In genomic region chr11:8068605-8069221, GRCh38 we compare ENCODE assay signal across 8 cellular contexts. TPM values are rescaled to one million over a fixed set of nuclear protein-coding genes. Genes with fewer than 3 reads are reported as not detected.
DNase-seq lines count a peak whose midpoint lies in the region; ATAC-seq and TF ChIP-seq lines count a peak whose summit lies in the region.

No MANE protein-coding gene starts in this region.

- H3K4ac ChIP-seq in mesendoderm (ENCODE audit: low read depth, low read length), result no peak overlapping the region

- H3K79me2 ChIP-seq in mesendoderm (ENCODE audit: control insufficient read depth, insufficient read depth, low read length), result no peaks in the 10 kb centered on the region

- DNase-seq in NCI-H1694 treated with DMSO at 0.1 percent for 48 hours (lab: John Stamatoyannopoulos, UW), result peak; percentile 25
- DNase-seq in NCI-H1694 (lab: John Stamatoyannopoulos, UW), result no peak
- DNase-seq in amniotic epithelial cell (ENCODE audit: low read depth), result peak; percentile 97
- DNase-seq in kidney glomerular epithelial cell (lab: John Stamatoyannopoulos, UW), result peak; percentile 93
- DNase-seq in transverse colon, result peak; percentile 20
- DNase-seq in mesendoderm, result no peak
- DNase-seq in stimulated activated naive CD4-positive, alpha-beta T cell treated with Interleukin-2 at 50 U/mL for 16 hours (lab: John Stamatoyannopoulos, UW), result no peak

- H3K4me2 ChIP-seq in mesendoderm (ENCODE audit: low read length), result no peak overlapping the region

- ATAC-seq in GM21526 (IDR thresholded peaks at IDR 0.05; ENCODE audit: low FRiP score, unreplicated experiment), result no peak

- no peak for TF ChIP-seq CTCF in transverse colon (IDR thresholded peaks at IDR 0.05)

- WGBS in transverse colon (ENCODE audit: low coverage in 1 of 2), 2 donors, result 43 to 45% methylated on average over 1 to 11 of the region's 15 CpGs
- WGBS in mesendoderm (ENCODE audit: extremely low coverage, insufficient coverage, low lambda C conversion rate), result no CpG with 5 or more reads among the region's 15 CpGs

- intact Hi-C loops in transverse colon (cut with DNase I; ENCODE audit: low total_unique reads), result no loop called here

- no peak overlapping the region for H2BK5ac ChIP-seq in mesendoderm (ENCODE audit: low read length)

- peaks cover 0 to 17% (median 7%) of the 10 kb centered on the region in 4 donors for H3K4me1 ChIP-seq in transverse colon
- H3K4me1 ChIP-seq in mesendoderm (ENCODE audit: control insufficient read depth, low read depth, low read length), result no peaks in the 10 kb centered on the region

- no peak overlapping the region for H4K8ac ChIP-seq in mesendoderm (ENCODE audit: low read depth, low read length)

- no peaks in the 10 kb centered on the region for H3K79me1 ChIP-seq in mesendoderm (ENCODE audit: low read length)

- no peak overlapping the region for H2AK5ac ChIP-seq in mesendoderm (ENCODE audit: low read length)

- no peaks in the 10 kb centered on the region for H3K9me3 ChIP-seq in transverse colon

- H2BK120ac ChIP-seq in mesendoderm (ENCODE audit: low read depth, low read length), result no peak overlapping the region

- H3K27me3 ChIP-seq in transverse colon (no peaks in the 10 kb centered on the region), mesendoderm (ENCODE audit: insufficient read depth, low read length, poor library complexity) (no peaks in the 10 kb centered on the region)

- H3K9ac ChIP-seq in mesendoderm (ENCODE audit: low read length), result no peak overlapping the region

- H3K56ac ChIP-seq in mesendoderm (ENCODE audit: low read length), result no peak overlapping the region

- no peak overlapping the region for H3K23ac ChIP-seq in mesendoderm (ENCODE audit: low read length)

- no peak overlapping the region for H4K5ac ChIP-seq in mesendoderm (ENCODE audit: low read length)

- no peak for TF ChIP-seq EP300 in transverse colon (IDR thresholded peaks at IDR 0.05; ENCODE audit: low read depth)

- H3K27ac ChIP-seq in transverse colon (peak overlapping the region; percentile 18 to 53 (median 40)), mesendoderm (ENCODE audit: low read depth, low read length) (no peak overlapping the region)

- in situ Hi-C loops in transverse colon (cut with MboI; ENCODE audit: low pct_ligation_motif_present in 1 of 4, low pct_unique_long_range_greater_than_20kb in 1 of 4, low sequenced_read_pairs in 3 of 4), result no loop called here

- H2BK15ac ChIP-seq in mesendoderm (replicated peaks; ENCODE audit: low read depth), result no peak overlapping the region

- H3K4me3 ChIP-seq in transverse colon, result no peak overlapping the region
- H3K4me3 ChIP-seq in mesendoderm (ENCODE audit: low read length), result no peak overlapping the region

- no peak overlapping the region for H3K18ac ChIP-seq in mesendoderm (ENCODE audit: low read length)

- TF ChIP-seq POLR2A in transverse colon (IDR thresholded peaks at IDR 0.05), result no peak

- H3K36me3 ChIP-seq in transverse colon (no peaks in the 10 kb centered on the region), mesendoderm (ENCODE audit: control insufficient read depth, insufficient read depth, low read length) (no peaks in the 10 kb centered on the region)

RNA-seq across cellular contexts. Expression of gene TUB, which starts 12.3 kb away (rescaled TPM):
- total RNA-seq in transverse colon, result 1 to 10 TPM in 3 of 4 donors, under 1 TPM in 1; 1.00 to 7.1 (median 2.6) TPM
- polyA plus RNA-seq in mesendoderm (2013, experiment 1 of 2), result 8.2 TPM
- polyA plus RNA-seq in mesendoderm (2013, experiment 2 of 2), result 7.9 TPM

Comparison
In these comparisons a context has a peak if more than half of its experiments do, and no peak if none do; other contexts are left out.
1. DNase-seq: peak in NCI-H1694 treated with DMSO at 0.1 percent for 48 hours (single experiment), amniotic epithelial cell (single experiment), kidney glomerular epithelial cell (single experiment) and transverse colon (single experiment); none in NCI-H1694 (single experiment), mesendoderm (single experiment) and stimulated activated naive CD4-positive, alpha-beta T cell treated with Interleukin-2 at 50 U/mL for 16 hours (single experiment).